In genomic region chr13:110563463-110563774, GRCh38 we compare ENCODE assay signal across 18 cellular contexts. TPM values are rescaled to one million over a fixed set of nuclear protein-coding genes. Genes with fewer than 3 reads are reported as not detected.
DNase-seq lines count a peak whose midpoint lies in the region; ATAC-seq and TF ChIP-seq lines count a peak whose summit lies in the region.
"Had no signal": no experiment of that assay in that cellular context is flagged by ENCODE, and none has a peak within 500 bp of the region (broad histone marks: within the 10 kb centered on the region; RNA-seq: fewer than 3 reads in every experiment).

No MANE protein-coding gene starts in this region.

- peaks cover 15 to 34% (median 23%) of the 10 kb centered on the region in 3 donors for H3K4me1 Mint-ChIP-seq in CD8-positive, alpha-beta memory T cell
- H3K4me1 Mint-ChIP-seq in IgD-negative memory B cell = peaks cover 8 to 20% (median 18%) of the 10 kb centered on the region in 3 donors
- H3K4me1 Mint-ChIP-seq in endodermal cell = peaks cover 37% of the 10 kb centered on the region
- H3K4me1 Mint-ChIP-seq in nephron = peaks cover 18% of the 10 kb centered on the region

- peaks cover 6 to 7% of the 10 kb centered on the region in 2 donors for H3K27me3 Mint-ChIP-seq in CD8-positive, alpha-beta memory T cell
- peaks cover 41% of the 10 kb centered on the region for H3K27me3 Mint-ChIP-seq in IgD-negative memory B cell
- peaks cover 6% of the 10 kb centered on the region for H3K27me3 Mint-ChIP-seq in endodermal cell (ENCODE audit: insufficient read depth)
- H3K27me3 Mint-ChIP-seq in nephron (ENCODE audit: low read depth) = peaks cover 53% of the 10 kb centered on the region

- TF ChIP-seq POLR2A in GM18505 (IDR thresholded peaks at IDR 0.05; ENCODE audit: borderline replicate concordance, extremely low read depth, insufficient read depth, insufficient read length) = no peak

- no peaks in the 10 kb centered on the region for H3K9me3 Mint-ChIP-seq in CD8-positive, alpha-beta memory T cell
- no peaks in the 10 kb centered on the region for H3K9me3 Mint-ChIP-seq in IgD-negative memory B cell
- no peaks in the 10 kb centered on the region for H3K9me3 Mint-ChIP-seq in endodermal cell
- peaks cover 6% of the 10 kb centered on the region for H3K9me3 Mint-ChIP-seq in nephron

- H3K36me3 Mint-ChIP-seq in CD8-positive, alpha-beta memory T cell = peaks cover 0 to 5% (median 0%) of the 10 kb centered on the region in 3 donors
- H3K36me3 Mint-ChIP-seq in IgD-negative memory B cell (peaks cover 2% of the 10 kb centered on the region), endodermal cell (ENCODE audit: low read depth) (peaks cover 5% of the 10 kb centered on the region), nephron (ENCODE audit: low read depth) (no peaks in the 10 kb centered on the region)

- H3K9ac ChIP-seq in endodermal cell (ENCODE audit: extremely low read depth, low read length, poor library complexity, severe bottlenecking) = no peak overlapping the region
- H3K9ac ChIP-seq: parathyroid adenoma had no signal

- peaks cover 9% of the 10 kb centered on the region for H3K4me1 ChIP-seq in CD8-positive, alpha-beta memory T cell (ENCODE audit: insufficient read depth, low read length)
- H3K4me1 ChIP-seq in endodermal cell (ENCODE audit: control insufficient read depth, insufficient read depth, low read length) = no peaks in the 10 kb centered on the region
- H3K4me1 ChIP-seq: parathyroid adenoma had no signal

- no peak overlapping the region for H3K4me3 ChIP-seq in CD8-positive, alpha-beta memory T cell (ENCODE audit: low read length)
- H3K4me3 ChIP-seq in endodermal cell (ENCODE audit: low read length) = peak overlapping the region; percentile 78

- peak overlapping the region; percentile 27 to 98 (median 50) for H3K4me3 Mint-ChIP-seq in CD8-positive, alpha-beta memory T cell
- peak overlapping the region in 3 of 4 donors; percentile 47 to 77 (median 52) for H3K4me3 Mint-ChIP-seq in IgD-negative memory B cell
- peak overlapping the region; percentile 80 for H3K4me3 Mint-ChIP-seq in endodermal cell
- peak overlapping the region; percentile 52 to 96 (median 55) for H3K4me3 Mint-ChIP-seq in nephron

- no peak overlapping the region for H3K27ac Mint-ChIP-seq in CD8-positive, alpha-beta memory T cell
- H3K27ac Mint-ChIP-seq in IgD-negative memory B cell (no peak overlapping the region), endodermal cell (no peak overlapping the region), nephron (no peak overlapping the region)

- ATAC-seq in GM18505 (IDR thresholded peaks at IDR 0.05; ENCODE audit: unreplicated experiment) = no peak
- ATAC-seq: PC-3 had no signal

- H3K27ac ChIP-seq in CD8-positive, alpha-beta memory T cell (ENCODE audit: low read depth, low read length) = no peak overlapping the region
- H3K27ac ChIP-seq in endodermal cell (ENCODE audit: low read depth, low read length) = no peak overlapping the region
- H3K27ac ChIP-seq: parathyroid adenoma, skin epidermis had no signal

- no peaks in the 10 kb centered on the region for H3K27me3 ChIP-seq in CD8-positive, alpha-beta memory T cell (ENCODE audit: insufficient read depth, low read length, poor library complexity, severe bottlenecking)
- no peaks in the 10 kb centered on the region for H3K27me3 ChIP-seq in endodermal cell (ENCODE audit: control insufficient read depth, insufficient read depth, low read length, poor library complexity, severe bottlenecking)
- H3K27me3 ChIP-seq: tibial nerve had no signal

- WGBS in endodermal cell (ENCODE audit: insufficient coverage in 1 of 2, insufficient read length in 1 of 2), 2 experiments = 88 to 94% methylated on average over 8 to 9 of the region's 9 CpGs

- no peaks in the 10 kb centered on the region for H3K9me3 ChIP-seq in CD8-positive, alpha-beta memory T cell (ENCODE audit: low read length)
- H3K9me3 ChIP-seq in endodermal cell (ENCODE audit: control insufficient read depth, low read length) = no peaks in the 10 kb centered on the region
- H3K9me3 ChIP-seq: tibial nerve had no signal

- TF ChIP-seq CTCF in endodermal cell (conservative IDR thresholded peaks at IDR 0.05) (no peak), nephron (IDR thresholded peaks at IDR 0.05; ENCODE audit: unreplicated experiment in 3 of 3) (no peak)

- no peaks in the 10 kb centered on the region for H3K36me3 ChIP-seq in CD8-positive, alpha-beta memory T cell (ENCODE audit: insufficient read depth, low read length)
- no peaks in the 10 kb centered on the region for H3K36me3 ChIP-seq in endodermal cell (ENCODE audit: control insufficient read depth, insufficient read depth, low read length)

- POLR2A ChIA-PET in CD8-positive, alpha-beta memory T cell (lab: Charles Lee) = no interaction called here

- DNase-seq in CD8-positive, alpha-beta memory T cell = no peak
- DNase-seq in endodermal cell = peak; percentile 57
- no peak for DNase-seq in DMS53 (lab: John Stamatoyannopoulos, UW)
- no peak for DNase-seq in NCI-H524 (lab: John Stamatoyannopoulos, UW)
- DNase-seq in inferior parietal cortex (ENCODE audit: extremely low spot score) = no peak
- DNase-seq: activated CD4-positive, alpha-beta T cell treated with anti-CD3 and anti-CD28 coated beads for 4 hours; glutamatergic neuron; NCI-H1417; NCI-H2171; NCI-H774; PC-3; T1000 had no signal

- CTCF ChIA-PET in CD8-positive, alpha-beta memory T cell (lab: Charles Lee) = no interaction called here

RNA-seq across cellular contexts. Expression of gene RAB20, which starts 1.9 kb away (rescaled TPM):
- total RNA-seq in CD8-positive, alpha-beta memory T cell = 1 to 10 TPM in 1 of 2 experiments, under 1 TPM in 1; 0.84 to 1.2 TPM
- 2.7 TPM for polyA plus RNA-seq in CD8-positive, alpha-beta memory T cell
- polyA plus RNA-seq in IgD-negative memory B cell = 1.7 TPM
- total RNA-seq in endodermal cell = 10 to 100 TPM; 12.6 to 14.2 TPM
- polyA plus RNA-seq in endodermal cell (2013, experiment 1 of 2) = 5.4 TPM
- polyA plus RNA-seq in endodermal cell (2013, experiment 2 of 2) = 6.1 TPM

RNA-seq across cellular contexts. Expression of gene NAXD, which starts 51.9 kb away (rescaled TPM):
- total RNA-seq in CD8-positive, alpha-beta memory T cell = 10 to 100 TPM; 19.9 to 20.7 TPM
- 17.0 TPM for polyA plus RNA-seq in CD8-positive, alpha-beta memory T cell
- polyA plus RNA-seq in IgD-negative memory B cell = 20.5 TPM
- 10 to 100 TPM; 31.3 to 33.4 TPM for total RNA-seq in endodermal cell
- polyA plus RNA-seq in endodermal cell (2013, experiment 1 of 2) = 23.2 TPM
- polyA plus RNA-seq in endodermal cell (2013, experiment 2 of 2) = 22.0 TPM

Comparison
In these comparisons a context has a peak if more than half of its experiments do, and no peak if none do; other contexts are left out.
1. RNA of gene RAB20, which starts 1.9 kb away (total RNA-seq): 12.6 to 14.2 TPM in endodermal cell; 0.84 to 1.2 TPM in CD8-positive, alpha-beta memory T cell; every median in the first group is over 4 times any median in the second.
2. Peak in every context shown above with its lines, with median percentiles within 50 percentile points of each other: H3K4me3 Mint-ChIP-seq.